Comparison of ENCODE assay signal across 21 cellular contexts in genomic region chr2:101981066-101981465, GRCh38. TPM values are rescaled to one million over a fixed set of nuclear protein-coding genes. Genes with fewer than 3 reads are reported as not detected.
DNase-seq lines count a peak whose midpoint lies in the region; ATAC-seq and TF ChIP-seq lines count a peak whose summit lies in the region.
"Had no signal": no experiment of that assay in that cellular context is flagged by ENCODE, and none has a peak within 500 bp of the region (broad histone marks: within the 10 kb centered on the region; RNA-seq: fewer than 3 reads in every experiment).

No MANE protein-coding gene starts in this region.

- peak; percentile 3 for ATAC-seq in CD8-positive, alpha-beta T cell
- no peak for ATAC-seq in GM23338
- ATAC-seq in foreskin keratinocyte: no peak
- no peak for ATAC-seq in omental fat pad (ENCODE audit: low FRiP score)
- no peak for ATAC-seq in GM18519 (IDR thresholded peaks at IDR 0.05; ENCODE audit: low FRiP score, unreplicated experiment)
- ATAC-seq: GM12878 had no signal

- H3K9me2 ChIP-seq in GM23338 (ENCODE audit: insufficient read depth): 0 out of 2 replicates have a peak, but pooled peaks cover 4% of the 10 kb centered on the region

- H3K36me3 ChIP-seq in CD8-positive, alpha-beta T cell (ENCODE audit: insufficient read depth, low read length): no peaks in the 10 kb centered on the region
- H3K36me3 ChIP-seq in GM23338 (ENCODE audit: insufficient read depth) (no peaks in the 10 kb centered on the region), prostate gland (no peaks in the 10 kb centered on the region)
- H3K36me3 ChIP-seq: BLaER1, HAP-1, MG63 had no signal

- peaks cover 18% of the 10 kb centered on the region for H3K4me1 ChIP-seq in CD8-positive, alpha-beta T cell (ENCODE audit: insufficient read depth, low read length)
- H3K4me1 ChIP-seq in GM23338 (ENCODE audit: insufficient read depth) (no peaks in the 10 kb centered on the region), foreskin keratinocyte (peaks cover 35% of the 10 kb centered on the region), prostate gland (replicated peaks) (no peaks in the 10 kb centered on the region)
- H3K4me1 ChIP-seq: HAP-1 had no signal

- no peak overlapping the region for H3K4me3 Mint-ChIP-seq in CD8-positive, alpha-beta T cell
- no peak overlapping the region for H3K4me3 Mint-ChIP-seq in GM23338
- H3K4me3 Mint-ChIP-seq: CD4-positive, alpha-beta T cell had no signal

- 0 out of 2 replicates have a peak overlapping the region, but pooled peaks have one; percentile 18 for H2AFZ ChIP-seq in GM23338
- H2AFZ ChIP-seq: PC-9 had no signal

- H3K27me3 Mint-ChIP-seq in CD8-positive, alpha-beta T cell (ENCODE audit: low read depth): no peaks in the 10 kb centered on the region
- peaks cover 2% of the 10 kb centered on the region for H3K27me3 Mint-ChIP-seq in GM23338 (ENCODE audit: insufficient read depth, low read depth, poor library complexity)
- H3K27me3 Mint-ChIP-seq: CD4-positive, alpha-beta T cell had no signal

- no peak for TF ChIP-seq CTCF in CD8-positive, alpha-beta T cell (IDR thresholded peaks at IDR 0.05)
- TF ChIP-seq CTCF in GM23338 (conservative IDR thresholded peaks at IDR 0.05; ENCODE audit: low read depth in 2 of 2) (no peak), foreskin keratinocyte (conservative IDR thresholded peaks at IDR 0.05) (no peak), prostate gland (IDR thresholded peaks at IDR 0.05) (no peak), omental fat pad (IDR thresholded peaks at IDR 0.05) (no peak)

- CTCF ChIA-PET in CD8-positive, alpha-beta T cell (lab: Charles Lee): interaction anchor here (1.0 kb wide), 1 partner anchor 25 kb away, joined by 3 read pairs; no protein-coding TSS in a partner anchor

- H3K4me1 Mint-ChIP-seq in CD8-positive, alpha-beta T cell (ENCODE audit: low read depth): peaks cover 27% of the 10 kb centered on the region
- H3K4me1 Mint-ChIP-seq in GM23338: peaks cover 9% of the 10 kb centered on the region

- no peaks in the 10 kb centered on the region for H3K9me3 Mint-ChIP-seq in CD8-positive, alpha-beta T cell
- H3K9me3 Mint-ChIP-seq in GM23338: no peaks in the 10 kb centered on the region
- H3K9me3 Mint-ChIP-seq: CD4-positive, alpha-beta T cell had no signal

- no peak overlapping the region for H3K27ac ChIP-seq in CD8-positive, alpha-beta T cell (ENCODE audit: low read depth, low read length)
- H3K27ac ChIP-seq in GM23338 (ENCODE audit: low read depth) (no peak overlapping the region), foreskin keratinocyte (peak overlapping the region; percentile 52), prostate gland (peak overlapping the region; percentile 30 to 44)
- H3K27ac ChIP-seq: BLaER1, PC-9 had no signal

- H3K4me2 ChIP-seq in GM23338: no peak overlapping the region
- H3K4me2 ChIP-seq: BLaER1, PC-9 had no signal

- H4K20me1 ChIP-seq in GM23338 (replicated peaks; ENCODE audit: insufficient read depth): no peaks in the 10 kb centered on the region
- H4K20me1 ChIP-seq: BLaER1 had no signal

- POLR2A ChIA-PET in CD8-positive, alpha-beta T cell (lab: Charles Lee): no interaction called here

- intact Hi-C loops in CD8-positive, alpha-beta T cell (cut with DNase I, micrococcal nuclease): no loop called here
- intact Hi-C loops in prostate gland (cut with DNase I): no loop called here

- no peaks in the 10 kb centered on the region for H3K36me3 Mint-ChIP-seq in CD8-positive, alpha-beta T cell
- no peaks in the 10 kb centered on the region for H3K36me3 Mint-ChIP-seq in GM23338 (ENCODE audit: low read depth)

- TF ChIP-seq POLR2A in prostate gland (IDR thresholded peaks at IDR 0.05): no peak

- 47% methylated on average over 5 of the region's 5 CpGs for WGBS in prostate gland

- H3F3A ChIP-seq in GM23338 (replicated peaks; ENCODE audit: low read depth): no peaks in the 10 kb centered on the region

- peak overlapping the region; percentile 10 for H3K27ac Mint-ChIP-seq in CD8-positive, alpha-beta T cell
- H3K27ac Mint-ChIP-seq in GM23338: no peak overlapping the region
- H3K27ac Mint-ChIP-seq: CD4-positive, alpha-beta T cell had no signal

- DNase-seq in CD8-positive, alpha-beta T cell: no peak
- DNase-seq in GM23338 (ENCODE audit: low spot score) (no peak), foreskin keratinocyte (no peak), prostate gland (ENCODE audit: low spot score) (peak; percentile 71), kidney glomerular epithelial cell (lab: John Stamatoyannopoulos, UW) (no peak), omental fat pad (ENCODE audit: low spot score) (no peak)
- DNase-seq: Caco-2; CD4-positive, alpha-beta T cell; Kasumi-1; MG63; NCI-H1436; NCI-H187 treated with DMSO at 0.1 percent for 48 hours; NCI-H2107; NCI-H69; PC-9; RPMI8226; SHP77 treated with DMSO at 0.1 percent for 48 hours had no signal

- H3K27me3 ChIP-seq in CD8-positive, alpha-beta T cell (ENCODE audit: insufficient read depth, low read length): no peaks in the 10 kb centered on the region
- no peaks in the 10 kb centered on the region for H3K27me3 ChIP-seq in GM23338 (ENCODE audit: insufficient read depth)
- H3K27me3 ChIP-seq in foreskin keratinocyte: no peaks in the 10 kb centered on the region
- H3K27me3 ChIP-seq in prostate gland (replicated peaks; ENCODE audit: insufficient read depth): no peaks in the 10 kb centered on the region
- H3K27me3 ChIP-seq: BLaER1, MG63 had no signal

- no peak overlapping the region for H3K4me3 ChIP-seq in CD8-positive, alpha-beta T cell (ENCODE audit: low read depth, low read length)
- H3K4me3 ChIP-seq in GM23338: no peak overlapping the region
- H3K4me3 ChIP-seq in prostate gland: no peak overlapping the region
- H3K4me3 ChIP-seq: BLaER1, GM12878, HAP-1, MG63, PC-9 had no signal

- no peaks in the 10 kb centered on the region for H3K9me3 ChIP-seq in CD8-positive, alpha-beta T cell (ENCODE audit: low read length)
- no peaks in the 10 kb centered on the region for H3K9me3 ChIP-seq in prostate gland
- H3K9me3 ChIP-seq: BLaER1, Caco-2, HAP-1, MG63 had no signal

- H3K79me2 ChIP-seq in GM23338 (replicated peaks; ENCODE audit: insufficient read depth): no peaks in the 10 kb centered on the region

TF ChIP-seq in GM23338, 12 proteins besides CTCF, POLR2A, EP300 and RAD21:
- no peak for TF ChIP-seq REST (IDR thresholded peaks at IDR 0.05; ENCODE audit: unreplicated experiment)
- TF ChIP-seq ZNF114 (CRISPR knock-in tag; IDR thresholded peaks at IDR 0.05): no peak
- TF ChIP-seq POLR2AphosphoS5 (IDR thresholded peaks at IDR 0.05; ENCODE audit: low read depth): no peak
- no peak for TF ChIP-seq JUNB (IDR thresholded peaks at IDR 0.05; ENCODE audit: unreplicated experiment)

RNA-seq across cellular contexts. Expression of gene IL1R2, which starts 10.7 kb away (rescaled TPM):
- not detected for total RNA-seq in CD8-positive, alpha-beta T cell
- total RNA-seq in GM23338 (2014; rRNA removed; shearing (Covaris generic)): not detected in 2 replicates
- polyA plus RNA-seq in GM23338 (2016; fragmentation: Nextera tagmentation; extraction: Ambion mirVana) (not detected in 2 replicates), foreskin keratinocyte (36.6 and 44.6 TPM in 2 replicates)
- total RNA-seq in foreskin keratinocyte (37.9 and 40.7 TPM in 2 replicates), prostate gland (10 to 100 TPM in 1 of 2 donors, 1 to 10 TPM in 1; 6.9 to 11.4 TPM), omental fat pad (100 to 1,000 TPM in 1 of 4 donors, 10 to 100 TPM in 3; 12.2 to 207 (median 32.1) TPM)

Comparison
In these comparisons a context has a peak if more than half of its experiments do, and no peak if none do; other contexts are left out.
1. H3K27ac ChIP-seq: peak in foreskin keratinocyte (single experiment) and prostate gland (2 of 2); none in CD8-positive, alpha-beta T cell (single experiment) and GM23338 (single experiment).